In genomic region chr1:246382589-246382988, GRCh38 we compare ENCODE assay signal across 22 cellular contexts.
"Had no signal": no experiment of that assay in that cellular context is flagged by ENCODE, and none has a peak within 500 bp of the region (broad histone marks: within the 10 kb centered on the region; RNA-seq: fewer than 3 reads in every experiment).

No MANE protein-coding gene starts in this region.

- H3K27me3 ChIP-seq: ascending aorta had no signal

- ATAC-seq: K562, T-helper 17 cell had no signal

- H3K36me3 ChIP-seq: ascending aorta had no signal

- DNase-seq: activated CD4-positive, alpha-beta memory T cell treated with anti-CD3 and anti-CD28 coated beads for 36 hours; activated CD4-positive, alpha-beta T cell treated with anti-CD3 and anti-CD28 coated beads, Interleukin-2, amount 10 ng/mL, durations not matched to agents 7 days and 5 days; activated CD4-positive, CD25-positive, alpha-beta regulatory T cell; activated naive CD8-positive, alpha-beta T cell treated with anti-CD3 and anti-CD28 coated beads, Interleukin-2, amount 50 U/mL, for 24 hours; activated T-cell treated with anti-CD3 and anti-CD28 coated beads for 4 hours; activated T-cell treated with anti-CD3 and anti-CD28 coated beads, Interleukin-2, amount 50 U/mL, for 72 hours; amniotic stem cell; Kasumi-1; NCI-H1105 treated with DMSO at 0.1 percent for 48 hours; NCI-H1436 treated with DMSO at 0.1 percent for 48 hours; NCI-H187 treated with DMSO at 0.1 percent for 48 hours; NCI-H2171; NCI-H226; NCI-H526; NCI-H774; SIG-M5; T-helper 17 cell; T-helper 9 cell had no signal

- H3K4me1 ChIP-seq: ascending aorta had no signal

- H3K9me3 ChIP-seq: ascending aorta had no signal

- H3K27ac ChIP-seq: ascending aorta had no signal

- H3K9me3 Mint-ChIP-seq: activated CD4-positive, alpha-beta T cell treated with anti-CD3 and anti-CD28 coated beads, Interleukin-2, amount 10 ng/mL, durations not matched to agents 7 days and 5 days; activated naive CD4-positive, alpha-beta T cell treated with anti-CD3 and anti-CD28 coated beads, Interleukin-2, amount 50 U/mL, for 24 hours; brain had no signal

- FAIRE-seq: K562 had no signal

- H3K27ac Mint-ChIP-seq: activated CD4-positive, alpha-beta memory T cell treated with anti-CD3 and anti-CD28 coated beads for 36 hours; activated CD4-positive, alpha-beta T cell treated with anti-CD3 and anti-CD28 coated beads, Interleukin-2, amount 10 ng/mL, durations not matched to agents 7 days and 5 days; activated naive CD4-positive, alpha-beta T cell treated with anti-CD3 and anti-CD28 coated beads, Interleukin-2, amount 50 U/mL, for 24 hours; activated naive CD8-positive, alpha-beta T cell treated with anti-CD3 and anti-CD28 coated beads, Interleukin-2, amount 50 U/mL, for 24 hours; activated T-cell treated with anti-CD3 and anti-CD28 coated beads, Interleukin-2, amount 50 U/mL, for 72 hours; brain; T-helper 17 cell had no signal

- H3K4me3 ChIP-seq: ascending aorta, K562 had no signal
